21 cellular contexts compared by ENCODE assay signal in the genomic region with DNA sequence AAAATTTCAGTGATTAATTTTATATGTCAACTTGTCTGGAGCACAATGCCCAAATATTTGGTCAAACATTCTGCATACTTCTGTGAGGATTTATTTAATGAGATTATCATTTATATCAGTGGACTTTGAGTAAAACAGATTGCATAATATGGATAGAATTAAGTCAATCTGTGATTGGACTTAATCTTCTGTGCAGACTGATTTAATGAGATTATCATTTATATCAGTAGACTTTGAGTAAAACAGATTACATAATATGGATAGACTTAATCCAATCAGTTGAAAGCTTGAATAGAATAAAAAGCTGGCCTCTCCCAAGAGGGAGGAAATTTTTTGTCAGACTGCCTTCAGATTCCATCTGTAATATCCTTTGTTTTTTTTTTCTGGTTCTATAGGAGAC.
A peak's percentile ranks its signal among the peaks of the same experiment; 100 is the strongest.
DNase-seq lines count a peak whose midpoint lies in the region; ATAC-seq and TF ChIP-seq lines count a peak whose summit lies in the region.
"Had no signal": no experiment of that assay in that cellular context is flagged by ENCODE, and none has a peak within 500 bp of the region (broad histone marks: within the 10 kb centered on the region; RNA-seq: fewer than 3 reads in every experiment).

No MANE protein-coding gene starts in this region.

- no peak for ATAC-seq in HG02610 (IDR thresholded peaks at IDR 0.05; ENCODE audit: unreplicated experiment)
- ATAC-seq: A549, GM12878 had no signal

- DNase-seq in D341Med (ENCODE audit: low spot score) (peak; percentile 27), NCI-H524 (lab: John Stamatoyannopoulos, UW) (peak; percentile 48 to 85), NCI-H82 treated with DMSO at 0.1 percent for 48 hours (lab: John Stamatoyannopoulos, UW; ENCODE audit: unreplicated experiment) (peak; percentile 81), retinal pigment epithelial cell (ENCODE audit: low read depth) (peak; percentile 69), kidney glomerular epithelial cell (lab: John Stamatoyannopoulos, UW) (no peak), NCI-H345 treated with DMSO at 0.1 percent for 48 hours (lab: John Stamatoyannopoulos, UW; ENCODE audit: unreplicated experiment) (no peak)
- DNase-seq: 8988T; C1 segment of cervical spinal cord; Calu3; CD4-positive, alpha-beta memory T cell; COR-L47; DMS 273 treated with DMSO at 0.1 percent for 48 hours; DMS79; EL; GDM1; GM23248; H7; HCEC 1CT had no signal

- no peak overlapping the region for H3K4me3 ChIP-seq in retinal pigment epithelial cell (ENCODE audit: low read length)
- H3K4me3 ChIP-seq: A549, GM12878, GM23248 had no signal

- TF ChIP-seq CTCF in retinal pigment epithelial cell (conservative IDR thresholded peaks at IDR 0.05; ENCODE audit: low read depth, low read length) = no peak

Comparison
In these comparisons a context has a peak if more than half of its experiments do, and no peak if none do; other contexts are left out.
1. DNase-seq: peak in D341Med (single experiment), NCI-H524 (2 of 2), NCI-H82 treated with DMSO at 0.1 percent for 48 hours (single experiment) and retinal pigment epithelial cell (single experiment); none in kidney glomerular epithelial cell (single experiment) and NCI-H345 treated with DMSO at 0.1 percent for 48 hours (single experiment).